Comparison of ENCODE assay signal across 9 cellular contexts in genomic region chr2:200380139-200380561, GRCh38.
A peak's percentile ranks its signal among the peaks of the same experiment; 100 is the strongest.
DNase-seq lines count a peak whose midpoint lies in the region; ATAC-seq, FAIRE-seq and TF ChIP-seq lines count a peak whose summit lies in the region.
"Had no signal": no experiment of that assay in that cellular context is flagged by ENCODE, and none has a peak within 500 bp of the region (broad histone marks: within the 10 kb centered on the region; RNA-seq: fewer than 3 reads in every experiment).

No MANE protein-coding gene starts in this region.

- TF ChIP-seq POLR2A in K562 (conservative IDR thresholded peaks at IDR 0.05): no peak

- H3K27ac Mint-ChIP-seq in CD4-positive, alpha-beta T cell: peak overlapping the region; percentile 46
- H3K27ac Mint-ChIP-seq in CD8-positive, alpha-beta memory T cell: peak overlapping the region in 3 of 8 donors; percentile 30 to 63 (median 53)

- H3K36me3 Mint-ChIP-seq in CD4-positive, alpha-beta T cell (ENCODE audit: low read depth): no peaks in the 10 kb centered on the region
- no peaks in the 10 kb centered on the region for H3K36me3 Mint-ChIP-seq in CD8-positive, alpha-beta memory T cell

- TF ChIP-seq EP300 in K562 (IDR thresholded peaks at IDR 0.05; ENCODE audit: low read length): no peak

- H3K27ac ChIP-seq in CD4-positive, alpha-beta T cell (ENCODE audit: low read depth, low read length): no peak overlapping the region
- H3K27ac ChIP-seq in K562 (ENCODE audit: extremely low read depth, low read depth, low read length) (peak overlapping the region; percentile 58), mesodermal cell (ENCODE audit: low read depth, low read length, severe bottlenecking) (peak overlapping the region; percentile 72), coronary artery (peak overlapping the region in 1 of 2 donors; percentile 38)
- no peak overlapping the region for H3K27ac ChIP-seq in CD8-positive, alpha-beta memory T cell (ENCODE audit: low read depth, low read length)

- H2AFZ ChIP-seq in K562 (ENCODE audit: low read depth, low read length): peak overlapping the region; percentile 73

- in situ Hi-C loops in K562 (cut with MboI): no loop called here

- peaks cover 3% of the 10 kb centered on the region; the same call in 1 of the 3 replicates for H3K79me2 ChIP-seq in K562 (ENCODE audit: control insufficient read depth, insufficient read depth, low read length)

- no peak for DNase-seq in CD4-positive, alpha-beta T cell
- DNase-seq in M059J (ENCODE audit: low read depth) (peak; percentile 44), K562 (ENCODE audit: extremely low read depth in 1 of 4, low spot score in 3 of 4) (peak in 2 of 4 experiments; percentile 16 to 24), D721Med (ENCODE audit: insufficient read length, low spot score) (no peak), coronary artery (ENCODE audit: low spot score) (no peak)
- DNase-seq in CD8-positive, alpha-beta memory T cell: no peak

- H3K9me3 Mint-ChIP-seq in CD4-positive, alpha-beta T cell: no peaks in the 10 kb centered on the region
- H3K9me3 Mint-ChIP-seq in CD8-positive, alpha-beta memory T cell: no peaks in the 10 kb centered on the region

- POLR2A ChIA-PET in CD4-positive, alpha-beta T cell (lab: Charles Lee): interaction anchor here (0.8 to 1.1 kb wide), 2 partner anchors 87 to 88 kb away, joined by 3 read pairs; no protein-coding TSS in a partner anchor
- POLR2A ChIA-PET in K562 (lab: Yijun Ruan, JAX): no interaction called here
- POLR2A ChIA-PET in CD8-positive, alpha-beta memory T cell (lab: Charles Lee): no interaction called here

- H3K9ac ChIP-seq in K562 (ENCODE audit: insufficient read depth in 1 of 2, low read depth in 2 of 2, low read length in 2 of 2): peak overlapping the region in 1 of 2 experiments; percentile 36; a peak in 2 of 4 replicates

- H3K27me3 Mint-ChIP-seq in CD4-positive, alpha-beta T cell: no peaks in the 10 kb centered on the region
- H3K27me3 Mint-ChIP-seq in CD8-positive, alpha-beta memory T cell: no peaks in the 10 kb centered on the region

- no peaks in the 10 kb centered on the region for H3K36me3 ChIP-seq in K562 (ENCODE audit: control insufficient read depth, insufficient read depth, low read length)
- H3K36me3 ChIP-seq in mesodermal cell (ENCODE audit: control insufficient read depth, insufficient read depth, low read length): peaks cover 14% of the 10 kb centered on the region
- H3K36me3 ChIP-seq in CD8-positive, alpha-beta memory T cell (ENCODE audit: insufficient read depth, low read length): no peaks in the 10 kb centered on the region
- H3K36me3 ChIP-seq: tibial nerve had no signal

- H3K9me3 ChIP-seq in CD4-positive, alpha-beta T cell (ENCODE audit: control insufficient read depth, low read length): no peaks in the 10 kb centered on the region
- H3K9me3 ChIP-seq in K562 (replicated peaks; ENCODE audit: control insufficient read depth, insufficient read depth, low read depth, low read length): no peaks in the 10 kb centered on the region
- H3K9me3 ChIP-seq in mesodermal cell (ENCODE audit: control insufficient read depth, low read length): no peaks in the 10 kb centered on the region
- no peaks in the 10 kb centered on the region for H3K9me3 ChIP-seq in CD8-positive, alpha-beta memory T cell (ENCODE audit: low read length)
- H3K9me3 ChIP-seq: tibial nerve had no signal

- TF ChIP-seq RAD21 in K562 (CRISPR knock-in tag; conservative IDR thresholded peaks at IDR 0.05 in 1 of 2, IDR thresholded peaks at IDR 0.05 in 1 of 2): no peak

- FAIRE-seq in K562 (lab: Jason Lieb, UNC) (no peak), D721Med (lab: Jason Lieb, UNC) (no peak)

- ATAC-seq in CD4-positive, alpha-beta T cell (ENCODE audit: poor library complexity): peak; percentile 27
- peak; percentile 46; the same call in 2 of the 3 replicates for ATAC-seq in K562
- ATAC-seq in GM19023 (IDR thresholded peaks at IDR 0.05; ENCODE audit: unreplicated experiment): no peak

- no peaks in the 10 kb centered on the region for H4K20me1 ChIP-seq in K562 (replicated peaks; ENCODE audit: control insufficient read depth, insufficient read depth, low read length)

- no TSS peak for BruUV-seq in K562 (replicated peaks; lab: Mats Ljungman, UMichigan)

- peak overlapping the region; percentile 60 for H3K4me2 ChIP-seq in K562 (ENCODE audit: insufficient read depth, low read length)

- peaks cover 67% of the 10 kb centered on the region for H3K4me1 Mint-ChIP-seq in CD4-positive, alpha-beta T cell (ENCODE audit: low read depth)
- H3K4me1 Mint-ChIP-seq in CD8-positive, alpha-beta memory T cell: peaks cover 23 to 29% (median 28%) of the 10 kb centered on the region in 3 donors

- H3K4me1 ChIP-seq in K562 (replicated peaks in 1 of 2; ENCODE audit: control insufficient read depth in 2 of 2, insufficient read depth in 2 of 2, low read length in 2 of 2): peaks cover 2 to 61% of the 10 kb centered on the region in 2 experiments; a peak in 4 of 5 replicates
- H3K4me1 ChIP-seq in mesodermal cell (ENCODE audit: control insufficient read depth, insufficient read depth, low read length, poor library complexity, severe bottlenecking): peaks cover 61% of the 10 kb centered on the region
- peaks cover 33% of the 10 kb centered on the region for H3K4me1 ChIP-seq in CD8-positive, alpha-beta memory T cell (ENCODE audit: insufficient read depth, low read length)

- WGBS in K562 (ENCODE audit: insufficient coverage, low coverage, missing lambda C conversion rate): 36% methylated on average over 6 of the region's 6 CpGs
- 22 to 40% methylated on average over 1 to 4 of the region's 6 CpGs for WGBS in mesodermal cell (ENCODE audit: insufficient coverage in 2 of 2), 2 experiments

- CTCF ChIA-PET in CD4-positive, alpha-beta T cell (lab: Charles Lee): no interaction called here
- CTCF ChIA-PET in K562 (lab: Yijun Ruan, JAX; ENCODE audit: low intra/inter-chr PET ratio): no interaction called here
- CTCF ChIA-PET in CD8-positive, alpha-beta memory T cell (lab: Charles Lee): no interaction called here

- no peak for TF ChIP-seq CTCF in CD4-positive, alpha-beta T cell (IDR thresholded peaks at IDR 0.05)
- no peak for TF ChIP-seq CTCF in K562 (IDR thresholded peaks at IDR 0.05 in 2 of 3, conservative IDR thresholded peaks at IDR 0.05 in 1 of 3; ENCODE audit: insufficient read depth in 2 of 3, low read depth in 1 of 3, low read length in 3 of 3)
- no peak for TF ChIP-seq CTCF in D721Med (IDR thresholded peaks at IDR 0.05; ENCODE audit: insufficient read depth, missing control alignments)
- TF ChIP-seq CTCF in coronary artery (IDR thresholded peaks at IDR 0.05): no peak

- intact Hi-C loops in CD4-positive, alpha-beta T cell (cut with DNase I, micrococcal nuclease): no loop called here
- intact Hi-C loops in K562 (cut with micrococcal nuclease): no loop called here

- no peak overlapping the region for H3K4me3 Mint-ChIP-seq in CD4-positive, alpha-beta T cell
- no peak overlapping the region for H3K4me3 Mint-ChIP-seq in CD8-positive, alpha-beta memory T cell

- H3K4me3 ChIP-seq in K562 (no peak overlapping the region), mesodermal cell (ENCODE audit: extremely low read depth, insufficient read depth, low read length, poor library complexity, severe bottlenecking) (no peak overlapping the region), coronary artery (no peak overlapping the region)
- no peak overlapping the region for H3K4me3 ChIP-seq in CD8-positive, alpha-beta memory T cell (ENCODE audit: low read length)
- H3K4me3 ChIP-seq: tibial nerve had no signal

- no peaks in the 10 kb centered on the region for H3K27me3 ChIP-seq in CD4-positive, alpha-beta T cell (ENCODE audit: control insufficient read depth, insufficient read depth, low read length)
- no peaks in the 10 kb centered on the region for H3K27me3 ChIP-seq in K562 (ENCODE audit: control insufficient read depth in 2 of 2, insufficient read depth in 2 of 2, low read length in 2 of 2)
- no peaks in the 10 kb centered on the region for H3K27me3 ChIP-seq in CD8-positive, alpha-beta memory T cell (ENCODE audit: insufficient read depth, low read length, poor library complexity, severe bottlenecking)
- H3K27me3 ChIP-seq: tibial nerve had no signal

- no peaks in the 10 kb centered on the region for H3K9me1 ChIP-seq in K562 (ENCODE audit: control insufficient read depth, insufficient read depth, low read length)

TF ChIP-seq in K562, 482 proteins besides CTCF, POLR2A, EP300 and RAD21:
- TF ChIP-seq MEIS2 (IDR thresholded peaks at IDR 0.05; ENCODE audit: partially characterized antibody): peak; percentile 31
- peak in 1 of 2 experiments; percentile 24; a peak in 1 of 4 replicates for TF ChIP-seq KDM1A (IDR thresholded peaks at IDR 0.05)
- no peak for TF ChIP-seq ZKSCAN3 (CRISPR knock-in tag; IDR thresholded peaks at IDR 0.05)
- TF ChIP-seq HDGF (IDR thresholded peaks at IDR 0.05): no peak
- TF ChIP-seq NR0B1 (IDR thresholded peaks at IDR 0.05; ENCODE audit: partially characterized antibody): no peak

Comparison
In these comparisons a context has a peak if more than half of its experiments do, and no peak if none do; other contexts are left out.
1. H3K27ac ChIP-seq: peak in K562 (single experiment) and mesodermal cell (single experiment); none in CD4-positive, alpha-beta T cell (single experiment) and CD8-positive, alpha-beta memory T cell (single experiment).